1 cellular context compared by ENCODE assay signal in the genomic region with DNA sequence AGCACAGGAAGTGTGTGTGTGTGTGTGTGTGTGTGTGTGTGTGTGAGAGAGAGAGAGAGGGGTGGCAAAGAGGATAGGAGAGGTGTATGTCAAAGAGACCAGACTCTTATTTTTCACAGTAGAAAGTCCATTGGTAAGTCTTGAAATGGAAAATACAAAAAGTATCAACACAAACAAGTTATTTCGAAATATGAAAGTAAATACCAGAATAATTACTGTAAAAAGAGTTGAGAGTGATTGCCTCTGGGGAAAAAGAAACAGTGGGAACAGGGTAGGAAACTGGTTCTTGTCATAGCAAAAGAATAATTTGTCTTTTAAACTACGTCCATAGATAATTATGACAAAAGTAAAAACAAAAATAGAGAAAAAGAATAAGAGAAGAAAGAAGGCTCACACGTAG.
TF ChIP-seq lines count a peak whose summit lies in the region.

No MANE protein-coding gene starts in this region.

TF ChIP-seq in WTC11, 78 proteins besides CTCF, POLR2A, EP300 and RAD21 (continued from another document):
- TF ChIP-seq USF1 (CRISPR knock-in tag; IDR thresholded peaks at IDR 0.05) (no peak), TCF7 (CRISPR knock-in tag; IDR thresholded peaks at IDR 0.05; ENCODE audit: low read depth) (no peak), ERG (CRISPR knock-in tag; IDR thresholded peaks at IDR 0.05) (no peak), HMGA2 (CRISPR knock-in tag; IDR thresholded peaks at IDR 0.05) (no peak), JAZF1 (CRISPR knock-in tag; IDR thresholded peaks at IDR 0.05) (no peak), FOXJ3 (CRISPR knock-in tag; IDR thresholded peaks at IDR 0.05; ENCODE audit: borderline replicate concordance) (no peak), ETV6 (CRISPR knock-in tag; IDR thresholded peaks at IDR 0.05) (no peak), STAT6 (CRISPR knock-in tag; conservative IDR thresholded peaks at IDR 0.05; ENCODE audit: low read depth) (no peak), ZBTB21 (CRISPR knock-in tag; IDR thresholded peaks at IDR 0.05; ENCODE audit: borderline replicate concordance) (no peak), CDX4 (CRISPR knock-in tag; IDR thresholded peaks at IDR 0.05; ENCODE audit: borderline replicate concordance) (no peak), ZNF317 (CRISPR knock-in tag; IDR thresholded peaks at IDR 0.05; ENCODE audit: borderline replicate concordance, low read depth) (no peak), TEAD1 (CRISPR knock-in tag; IDR thresholded peaks at IDR 0.05) (no peak)
- TF ChIP-seq, protein P1, sequence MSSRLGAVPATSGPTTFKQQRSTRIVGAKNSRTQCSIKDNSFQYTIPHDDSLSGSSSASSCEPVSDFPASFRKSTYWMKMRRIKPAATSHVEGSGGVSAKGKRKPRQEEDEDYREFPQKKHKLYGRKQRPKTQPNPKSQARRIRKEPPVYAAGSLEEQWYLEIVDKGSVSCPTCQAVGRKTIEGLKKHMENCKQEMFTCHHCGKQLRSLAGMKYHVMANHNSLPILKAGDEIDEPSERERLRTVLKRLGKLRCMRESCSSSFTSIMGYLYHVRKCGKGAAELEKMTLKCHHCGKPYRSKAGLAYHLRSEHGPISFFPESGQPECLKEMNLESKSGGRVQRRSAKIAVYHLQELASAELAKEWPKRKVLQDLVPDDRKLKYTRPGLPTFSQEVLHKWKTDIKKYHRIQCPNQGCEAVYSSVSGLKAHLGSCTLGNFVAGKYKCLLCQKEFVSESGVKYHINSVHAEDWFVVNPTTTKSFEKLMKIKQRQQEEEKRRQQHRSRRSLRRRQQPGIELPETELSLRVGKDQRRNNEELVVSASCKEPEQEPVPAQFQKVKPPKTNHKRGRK (CRISPR knock-in tag; IDR thresholded peaks at IDR 0.05; ENCODE audit: borderline replicate concordance), result no peak
